In the genomic region with DNA sequence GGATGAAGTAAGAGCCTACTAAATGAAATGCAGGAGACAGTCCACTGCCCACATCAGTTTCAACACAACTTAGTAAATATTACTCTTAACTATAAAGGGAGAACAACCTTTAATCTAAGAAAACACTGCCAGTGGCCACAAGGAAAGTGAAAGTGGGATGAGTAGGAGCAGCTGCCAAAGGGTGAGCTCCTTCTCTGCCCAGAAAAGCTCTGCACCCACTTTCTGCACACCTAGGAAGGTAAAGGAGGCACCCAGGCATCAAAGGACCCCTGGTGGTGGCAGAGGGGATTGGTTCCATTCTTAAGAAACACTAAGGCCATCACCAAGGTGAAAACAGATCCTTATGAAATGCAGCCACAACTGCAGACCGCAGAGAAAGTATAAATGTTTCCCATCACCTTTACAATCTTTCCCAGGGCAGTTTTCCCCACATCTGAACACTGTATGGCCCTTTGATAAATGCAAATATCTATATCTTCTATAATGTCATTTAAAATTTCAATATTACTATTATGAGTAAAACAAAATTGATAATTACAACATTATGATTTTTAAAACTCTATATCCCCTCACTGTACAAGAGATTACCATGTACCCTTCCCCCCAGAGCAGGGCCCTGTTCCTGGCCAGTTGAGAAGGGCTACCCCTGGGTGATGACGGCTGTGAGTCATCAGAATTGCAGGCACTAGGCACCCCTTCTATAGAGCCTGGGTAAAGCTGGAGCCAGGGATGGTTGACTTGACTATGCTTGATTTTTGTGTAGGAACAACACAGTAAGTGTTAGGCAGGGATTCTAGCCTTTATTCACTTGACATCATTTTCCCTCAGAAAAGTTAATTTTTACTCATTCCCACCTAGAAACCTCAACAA, we compare ENCODE assay signal across 9 cellular contexts.
DNase-seq lines count a peak whose midpoint lies in the region; ATAC-seq, FAIRE-seq and TF ChIP-seq lines count a peak whose summit lies in the region.
"Had no signal": no experiment of that assay in that cellular context is flagged by ENCODE, and none has a peak within 500 bp of the region (broad histone marks: within the 10 kb centered on the region; RNA-seq: fewer than 3 reads in every experiment).

No MANE protein-coding gene starts in this region.

- H3K27ac ChIP-seq in kidney (ENCODE audit: low read depth in 2 of 2, low read length in 2 of 2): no peak overlapping the region

- peak; percentile 46 for TF ChIP-seq CTCF in GM13976 (IDR thresholded peaks at IDR 0.05; ENCODE audit: borderline replicate concordance, control extremely low read depth, extremely low read depth, insufficient read depth, missing control alignments)
- TF ChIP-seq CTCF in kidney (IDR thresholded peaks at IDR 0.05; ENCODE audit: borderline replicate concordance, extremely low read depth, insufficient read depth): peak; percentile 65

- no peaks in the 10 kb centered on the region for H3K36me3 ChIP-seq in kidney (ENCODE audit: control insufficient read depth in 1 of 2, insufficient read depth in 2 of 2, low read length in 2 of 2)

- ATAC-seq in HG03280 (IDR thresholded peaks at IDR 0.05; ENCODE audit: unreplicated experiment) (peak; percentile 80), SK-N-SH treated with all-trans-retinoic acid at 6 μM for 48 hours (peak; percentile 79), GM18870 (IDR thresholded peaks at IDR 0.05; ENCODE audit: unreplicated experiment) (no peak)

- no peaks in the 10 kb centered on the region for H3K9me3 Mint-ChIP-seq in activated naive CD8-positive, alpha-beta T cell treated with anti-CD3 and anti-CD28 coated beads for 36 hours

- in situ Hi-C loops in GM13976 (cut with MboI; ENCODE audit: low sequenced_read_pairs, unreplicated experiment): loop anchor here (10.0 to 25.0 kb wide), 2 partner anchors 214 to 416 kb away; no protein-coding TSS in a partner anchor

- H3K36me3 Mint-ChIP-seq in activated naive CD8-positive, alpha-beta T cell treated with anti-CD3 and anti-CD28 coated beads for 36 hours: no peaks in the 10 kb centered on the region

- peak; percentile 78 for DNase-seq in GM13976 (ENCODE audit: low spot score)
- peak; percentile 62 for DNase-seq in activated naive CD8-positive, alpha-beta T cell treated with anti-CD3 and anti-CD28 coated beads for 36 hours
- no peak for DNase-seq in kidney
- peak; percentile 23 to 51 (median 44) for DNase-seq in stimulated activated CD4-positive, alpha-beta T cell treated with anti-CD3 and anti-CD28 coated beads, TNF-alpha, amount 100 ng/mL, for 48 hours (ENCODE audit: low read depth in 3 of 3)
- no peak for DNase-seq in anterior cingulate cortex (lab: John Stamatoyannopoulos, UW)

- no peaks in the 10 kb centered on the region for H3K9me3 ChIP-seq in kidney (ENCODE audit: control insufficient read depth in 1 of 2, low read length in 2 of 2)

- peaks cover 2 to 5% of the 10 kb centered on the region in 2 donors for H3K4me1 ChIP-seq in kidney (ENCODE audit: control insufficient read depth in 1 of 2, insufficient read depth in 1 of 2, low read depth in 1 of 2, low read length in 2 of 2)

- H3K27ac Mint-ChIP-seq in activated naive CD8-positive, alpha-beta T cell treated with anti-CD3 and anti-CD28 coated beads for 36 hours: no peak overlapping the region

- peaks cover 17% of the 10 kb centered on the region for H3K4me1 Mint-ChIP-seq in activated naive CD8-positive, alpha-beta T cell treated with anti-CD3 and anti-CD28 coated beads for 36 hours

- no peak overlapping the region for H3K4me3 Mint-ChIP-seq in activated naive CD8-positive, alpha-beta T cell treated with anti-CD3 and anti-CD28 coated beads for 36 hours

- FAIRE-seq in kidney (lab: Jason Lieb, UNC): no peak
- FAIRE-seq: colon had no signal

- intact Hi-C loops in kidney (cut with DNase I): no loop called here

- no peaks in the 10 kb centered on the region for H3K27me3 Mint-ChIP-seq in activated naive CD8-positive, alpha-beta T cell treated with anti-CD3 and anti-CD28 coated beads for 36 hours

- no peak overlapping the region for H3K4me3 ChIP-seq in kidney (ENCODE audit: low read length in 2 of 2)

- H3K9ac ChIP-seq in kidney (ENCODE audit: low read length in 2 of 2): no peak overlapping the region

TF ChIP-seq in SK-N-SH treated with all-trans-retinoic acid at 6 μM for 48 hours, 23 proteins besides CTCF, POLR2A, EP300 and RAD21:
- TF ChIP-seq, protein P1, sequence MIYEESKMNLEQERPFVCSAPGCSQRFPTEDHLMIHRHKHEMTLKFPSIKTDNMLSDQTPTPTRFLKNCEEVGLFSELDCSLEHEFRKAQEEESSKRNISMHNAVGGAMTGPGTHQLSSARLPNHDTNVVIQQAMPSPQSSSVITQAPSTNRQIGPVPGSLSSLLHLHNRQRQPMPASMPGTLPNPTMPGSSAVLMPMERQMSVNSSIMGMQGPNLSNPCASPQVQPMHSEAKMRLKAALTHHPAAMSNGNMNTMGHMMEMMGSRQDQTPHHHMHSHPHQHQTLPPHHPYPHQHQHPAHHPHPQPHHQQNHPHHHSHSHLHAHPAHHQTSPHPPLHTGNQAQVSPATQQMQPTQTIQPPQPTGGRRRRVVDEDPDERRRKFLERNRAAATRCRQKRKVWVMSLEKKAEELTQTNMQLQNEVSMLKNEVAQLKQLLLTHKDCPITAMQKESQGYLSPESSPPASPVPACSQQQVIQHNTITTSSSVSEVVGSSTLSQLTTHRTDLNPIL (CRISPR knock-in tag; IDR thresholded peaks at IDR 0.05; ENCODE audit: low read depth): no peak
- TF ChIP-seq ZC3H10 (CRISPR knock-in tag; IDR thresholded peaks at IDR 0.05): no peak
- TF ChIP-seq PPARA (CRISPR knock-in tag; IDR thresholded peaks at IDR 0.05; ENCODE audit: borderline replicate concordance): no peak
- TF ChIP-seq, protein P2, sequence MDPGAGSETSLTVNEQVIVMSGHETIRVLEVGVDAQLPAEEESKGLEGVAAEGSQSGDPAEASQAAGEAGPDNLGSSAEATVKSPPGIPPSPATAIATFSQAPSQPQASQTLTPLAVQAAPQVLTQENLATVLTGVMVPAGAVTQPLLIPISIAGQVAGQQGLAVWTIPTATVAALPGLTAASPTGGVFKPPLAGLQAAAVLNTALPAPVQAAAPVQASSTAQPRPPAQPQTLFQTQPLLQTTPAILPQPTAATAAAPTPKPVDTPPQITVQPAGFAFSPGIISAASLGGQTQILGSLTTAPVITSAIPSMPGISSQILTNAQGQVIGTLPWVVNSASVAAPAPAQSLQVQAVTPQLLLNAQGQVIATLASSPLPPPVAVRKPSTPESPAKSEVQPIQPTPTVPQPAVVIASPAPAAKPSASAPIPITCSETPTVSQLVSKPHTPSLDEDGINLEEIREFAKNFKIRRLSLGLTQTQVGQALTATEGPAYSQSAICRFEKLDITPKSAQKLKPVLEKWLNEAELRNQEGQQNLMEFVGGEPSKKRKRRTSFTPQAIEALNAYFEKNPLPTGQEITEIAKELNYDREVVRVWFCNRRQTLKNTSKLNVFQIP (CRISPR knock-in tag; IDR thresholded peaks at IDR 0.05; ENCODE audit: borderline replicate concordance, low read depth): no peak
- TF ChIP-seq ZFP30 (CRISPR knock-in tag; IDR thresholded peaks at IDR 0.05): no peak
- TF ChIP-seq ZFP3 (CRISPR knock-in tag; IDR thresholded peaks at IDR 0.05): no peak
- TF ChIP-seq ARNTL (CRISPR knock-in tag; IDR thresholded peaks at IDR 0.05; ENCODE audit: borderline replicate concordance, low read depth): no peak
- no peak for TF ChIP-seq TOX (CRISPR knock-in tag; IDR thresholded peaks at IDR 0.05; ENCODE audit: borderline replicate concordance)

Comparison
In these comparisons a context has a peak if more than half of its experiments do, and no peak if none do; other contexts are left out.
1. DNase-seq: peak in GM13976 (single experiment), activated naive CD8-positive, alpha-beta T cell treated with anti-CD3 and anti-CD28 coated beads for 36 hours (single experiment) and stimulated activated CD4-positive, alpha-beta T cell treated with anti-CD3 and anti-CD28 coated beads, TNF-alpha, amount 100 ng/mL, for 48 hours (3 of 3); none in kidney (single experiment) and anterior cingulate cortex (0 of 58).